Comparison of ENCODE assay signal across 8 cellular contexts in the genomic region with DNA sequence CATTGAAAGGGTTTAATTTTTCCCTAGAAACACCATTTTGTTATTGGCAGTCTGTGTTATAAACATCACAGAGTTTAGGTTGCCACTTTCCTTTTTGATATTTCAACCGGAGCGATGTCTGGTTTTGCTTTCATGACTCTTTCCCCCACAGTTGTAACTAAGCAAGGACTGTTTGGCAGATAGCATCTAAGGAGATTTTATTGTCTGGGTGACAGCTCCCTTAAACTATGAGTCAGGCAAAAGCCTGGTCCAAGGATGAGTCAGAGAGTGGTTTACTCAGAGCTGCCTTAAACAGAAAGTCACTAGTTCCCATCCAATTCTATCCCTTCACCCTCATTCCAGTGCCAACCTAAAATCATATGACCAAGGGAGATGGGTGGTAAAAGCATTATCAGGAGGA.
DNase-seq lines count a peak whose midpoint lies in the region; ATAC-seq and TF ChIP-seq lines count a peak whose summit lies in the region.

No MANE protein-coding gene starts in this region.

- no peaks in the 10 kb centered on the region for H3K36me3 Mint-ChIP-seq in naive thymus-derived CD8-positive, alpha-beta T cell

- peak overlapping the region; percentile 78 for H3K4me3 ChIP-seq in endocrine pancreas (ENCODE audit: control insufficient read depth, insufficient read depth, low read length)
- H3K4me3 ChIP-seq in retinal pigment epithelial cell (ENCODE audit: low read length) = no peak overlapping the region

- no peaks in the 10 kb centered on the region for H3K9me3 ChIP-seq in endocrine pancreas (ENCODE audit: control insufficient read depth, low read length)

- ATAC-seq in GM18858 (IDR thresholded peaks at IDR 0.05; ENCODE audit: unreplicated experiment) = peak; percentile 57
- ATAC-seq in naive thymus-derived CD8-positive, alpha-beta T cell = no peak

- no peak overlapping the region for H3K9ac ChIP-seq in endocrine pancreas (ENCODE audit: control insufficient read depth, insufficient read depth, low read length)

- H3K27me3 ChIP-seq in endocrine pancreas (ENCODE audit: control insufficient read depth, insufficient read depth, low read length) = no peaks in the 10 kb centered on the region

- H3K4me1 ChIP-seq in endocrine pancreas (ENCODE audit: control insufficient read depth, insufficient read depth, low read length) = peaks cover 11% of the 10 kb centered on the region

- POLR2A ChIA-PET in naive thymus-derived CD8-positive, alpha-beta T cell (lab: Charles Lee) = no interaction called here

- DNase-seq in 8988T (peak; percentile 9), LHCN-M2 (ENCODE audit: low read depth) (peak; percentile 98), retinal pigment epithelial cell (ENCODE audit: low read depth) (peak; percentile 81), NCI-H1105 (lab: John Stamatoyannopoulos, UW) (no peak)
- DNase-seq in naive thymus-derived CD8-positive, alpha-beta T cell = no peak
- DNase-seq in stimulated activated naive CD4-positive, alpha-beta T cell (lab: John Stamatoyannopoulos, UW) = no peak

- H3K9me3 Mint-ChIP-seq in naive thymus-derived CD8-positive, alpha-beta T cell = peaks cover 0 to 3% (median 0%) of the 10 kb centered on the region in 9 donors

- no peak overlapping the region for H3K4me3 Mint-ChIP-seq in naive thymus-derived CD8-positive, alpha-beta T cell

- H3K36me3 ChIP-seq in endocrine pancreas (ENCODE audit: control insufficient read depth, insufficient read depth, low read length) = no peaks in the 10 kb centered on the region

- no peak for TF ChIP-seq CTCF in retinal pigment epithelial cell (conservative IDR thresholded peaks at IDR 0.05; ENCODE audit: low read depth, low read length)

- H3K27me3 Mint-ChIP-seq in naive thymus-derived CD8-positive, alpha-beta T cell = no peaks in the 10 kb centered on the region

- H3K4me1 Mint-ChIP-seq in naive thymus-derived CD8-positive, alpha-beta T cell = no peaks in the 10 kb centered on the region

- no peak overlapping the region for H3K27ac Mint-ChIP-seq in naive thymus-derived CD8-positive, alpha-beta T cell

Comparison
In these comparisons a context has a peak if more than half of its experiments do, and no peak if none do; other contexts are left out.
1. DNase-seq: peak in 8988T (single experiment), LHCN-M2 (single experiment) and retinal pigment epithelial cell (single experiment); none in NCI-H1105 (single experiment), naive thymus-derived CD8-positive, alpha-beta T cell (0 of 10) and stimulated activated naive CD4-positive, alpha-beta T cell (0 of 6).